ENCODE assay signal across 9 cellular contexts in the genomic region with DNA sequence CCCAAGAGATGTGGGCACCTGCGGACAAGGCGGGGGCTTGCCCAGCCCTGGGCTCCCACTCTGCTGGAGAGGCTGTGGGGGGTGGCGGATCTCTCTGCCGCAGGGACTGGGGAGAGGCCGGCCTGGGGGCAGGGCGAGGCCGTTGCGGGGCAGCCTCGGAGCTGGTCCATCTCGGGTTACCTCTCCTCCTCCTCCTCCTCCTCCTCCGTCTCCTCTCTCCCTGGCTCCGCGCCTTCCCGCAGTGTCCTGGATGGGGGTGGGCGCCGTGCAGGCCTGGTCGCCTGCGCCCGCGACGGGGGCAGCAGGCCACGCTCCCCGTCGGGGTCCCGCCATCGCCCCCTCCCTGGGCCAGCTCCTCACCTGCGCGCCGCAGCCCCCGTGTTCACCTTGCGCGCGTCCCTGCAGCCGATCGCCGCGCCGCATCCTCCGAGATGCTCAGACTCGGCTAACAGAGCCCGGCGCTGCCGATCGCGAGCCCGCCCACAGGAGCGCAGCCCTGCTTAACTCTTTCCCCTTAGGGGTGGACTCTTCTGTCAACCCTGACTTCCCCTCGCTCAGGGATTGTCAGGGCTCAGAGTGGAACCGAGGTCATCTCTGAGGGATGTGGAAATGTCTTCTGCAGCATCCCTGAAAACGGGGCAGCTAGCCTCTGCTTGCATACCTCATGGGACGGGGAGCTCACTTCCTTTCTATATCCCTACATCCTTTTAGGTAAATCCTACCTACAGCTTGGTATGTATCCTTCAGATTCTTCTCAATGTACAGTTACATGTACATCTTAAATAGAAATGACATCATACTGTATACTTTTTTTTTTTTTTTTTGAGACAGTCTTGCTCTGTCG. TPM values are rescaled to one million over a fixed set of nuclear protein-coding genes. Genes with fewer than 3 reads are reported as not detected.
DNase-seq lines count a peak whose midpoint lies in the region; ATAC-seq and TF ChIP-seq lines count a peak whose summit lies in the region.
"Had no signal": no experiment of that assay in that cellular context is flagged by ENCODE, and none has a peak within 500 bp of the region (broad histone marks: within the 10 kb centered on the region; RNA-seq: fewer than 3 reads in every experiment).

PRRT3 (minus strand) TSS at position 447 of the 844 bp plus-strand sequence. CDS start 2,293 bp downstream, outside the sequence.

- no peaks in the 10 kb centered on the region for H3K27me3 ChIP-seq in BJ (ENCODE audit: control insufficient read depth, insufficient read depth, low read length)
- no peaks in the 10 kb centered on the region for H3K27me3 ChIP-seq in skeletal muscle tissue (ENCODE audit: control insufficient read depth in 3 of 3, insufficient read depth in 3 of 3, low read length in 3 of 3)

- peak within 1 kb of the TSS; percentile 58 for H3K4me3 ChIP-seq in BJ (ENCODE audit: low read depth, low read length)
- peak within 1 kb of the TSS; percentile 38 to 70 (median 65) for H3K4me3 ChIP-seq in skeletal muscle tissue (ENCODE audit: low read length in 3 of 3)
- H3K4me3 ChIP-seq: SK-N-MC had no signal

- TF ChIP-seq CTCF in BJ (IDR thresholded peaks at IDR 0.05; ENCODE audit: insufficient read depth, low read depth, low read length) = no peak

- H3K9me3 ChIP-seq in skeletal muscle tissue (ENCODE audit: control insufficient read depth in 3 of 3, low read length in 3 of 3) = no peaks in the 10 kb centered on the region

- ATAC-seq in GM18909 (IDR thresholded peaks at IDR 0.05; ENCODE audit: poor library complexity, unreplicated experiment) (peak; percentile 70), HG03159 (IDR thresholded peaks at IDR 0.05; ENCODE audit: unreplicated experiment) (peak; percentile 85)

- DNase-seq in BJ (ENCODE audit: low read depth) (no peak), SK-N-DZ (ENCODE audit: low spot score) (peak; percentile 68), hepatic stellate cell (ENCODE audit: low spot score) (peak; percentile 62), dedifferentiated amniotic fluid mesenchymal stem cell (ENCODE audit: extremely low spot score) (no peak)
- peak; percentile 37 for DNase-seq in activated naive CD8-positive, alpha-beta T cell treated with anti-CD3 and anti-CD28 coated beads, Interleukin-2, amount 50 U/mL, for 16 hours (ENCODE audit: low read depth, low spot score)

- no peak within 1 kb of the TSS for H3K27ac ChIP-seq in skeletal muscle tissue (ENCODE audit: low read depth, low read length)
- H3K27ac ChIP-seq: SK-N-MC had no signal

- peak within 1 kb of the TSS; percentile 2 to 50 (median 50) for H3K9ac ChIP-seq in skeletal muscle tissue (ENCODE audit: low read depth in 1 of 3, low read length in 3 of 3)

- POLR2A ChIA-PET in BJ (lab: Charles Lee) = no interaction called here

- peaks cover 13 to 36% (median 31%) of the 10 kb centered on the region in 3 donors for H3K4me1 ChIP-seq in skeletal muscle tissue (ENCODE audit: control insufficient read depth in 3 of 3, insufficient read depth in 3 of 3, low read length in 3 of 3)

- H3K36me3 ChIP-seq in BJ (ENCODE audit: control insufficient read depth, insufficient read depth, low read length) (peaks cover 3% of the 10 kb centered on the region), skeletal muscle tissue (ENCODE audit: control insufficient read depth in 3 of 3, insufficient read depth in 3 of 3, low read length in 3 of 3) (peaks cover 5 to 8% (median 6%) of the 10 kb centered on the region in 3 donors)

- CTCF ChIA-PET in BJ (lab: Yijun Ruan, JAX) = interaction anchor here (0.6 kb wide), 1 partner anchor 261 kb away, joined by 3 read pairs; no protein-coding TSS in a partner anchor

RNA-seq across cellular contexts. Expression of gene PRRT3, which starts in this region (rescaled TPM):
- polyA plus RNA-seq in BJ (2011; rRNA removed) = 1.9 and 4.0 TPM in 2 replicates
- 3.2 and 4.6 TPM in 2 replicates for polyA minus RNA-seq in BJ (2011; rRNA and poly(A)+ RNA removed)
- polyA plus RNA-seq in SK-N-DZ (2014; cell fraction: cytosol; rRNA removed) = 3.3 and 3.7 TPM in 2 replicates
- 2.7 and 3.1 TPM in 2 replicates for polyA plus RNA-seq in SK-N-DZ (2014; cell fraction: nucleus; rRNA removed)
- 0.52 TPM for total RNA-seq in skeletal muscle tissue

Comparison
In these comparisons a context has a peak if more than half of its experiments do, and no peak if none do; other contexts are left out.
1. DNase-seq: peak in SK-N-DZ (single experiment), activated naive CD8-positive, alpha-beta T cell treated with anti-CD3 and anti-CD28 coated beads, Interleukin-2, amount 50 U/mL, for 16 hours (single experiment) and hepatic stellate cell (single experiment); none in BJ (single experiment) and dedifferentiated amniotic fluid mesenchymal stem cell (single experiment).